Comparison of ENCODE assay signal across 8 cellular contexts in the genomic region with DNA sequence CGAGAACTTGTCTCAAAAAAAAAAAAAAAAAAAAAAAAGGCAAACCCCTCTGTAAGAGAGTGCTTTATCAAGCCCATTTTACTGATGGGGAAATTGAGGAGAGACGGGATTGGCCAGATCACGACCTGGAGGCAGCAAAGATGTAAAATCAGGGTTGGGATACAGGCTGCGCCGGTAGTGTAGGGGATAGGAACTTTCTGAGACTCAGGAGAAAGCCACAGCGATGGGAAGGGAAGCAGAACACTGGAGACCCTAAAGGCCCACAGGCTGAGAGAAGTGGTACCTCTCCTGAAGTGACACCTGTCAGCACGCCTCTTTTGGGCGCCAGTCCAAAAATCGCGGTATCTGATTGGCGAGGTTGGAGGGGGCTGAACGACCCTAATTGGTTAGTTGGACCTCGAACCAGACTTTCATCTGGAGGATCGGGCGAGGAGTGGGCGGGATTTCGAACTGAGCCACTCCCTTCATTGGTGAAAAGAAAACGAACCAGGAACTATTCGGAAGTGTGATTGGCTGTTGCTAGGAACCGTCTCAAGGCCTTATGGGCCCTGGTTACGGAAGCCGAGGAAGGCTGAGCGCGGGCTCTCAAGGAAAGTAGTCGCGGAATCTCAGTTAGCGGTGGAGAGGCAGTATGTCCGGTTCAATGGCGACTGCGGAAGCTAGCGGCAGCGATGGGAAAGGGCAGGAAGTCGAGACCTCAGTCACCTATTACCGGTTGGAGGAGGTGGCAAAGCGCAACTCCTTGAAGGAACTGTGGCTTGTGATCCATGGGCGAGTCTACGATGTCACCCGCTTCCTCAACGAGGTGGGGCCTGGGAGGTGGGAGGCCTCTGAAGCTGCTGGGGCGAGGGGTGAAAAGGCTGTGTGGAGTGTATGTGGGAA. TPM values are rescaled to one million over a fixed set of nuclear protein-coding genes. Genes with fewer than 3 reads are reported as not detected.
DNase-seq lines count a peak whose midpoint lies in the region; ATAC-seq and TF ChIP-seq lines count a peak whose summit lies in the region.

A gene with protein sequence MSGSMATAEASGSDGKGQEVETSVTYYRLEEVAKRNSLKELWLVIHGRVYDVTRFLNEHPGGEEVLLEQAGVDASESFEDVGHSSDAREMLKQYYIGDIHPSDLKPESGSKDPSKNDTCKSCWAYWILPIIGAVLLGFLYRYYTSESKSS (plus strand): TSS at position 567 of the 882 bp plus-strand sequence. CDS start 65 bp downstream, at position 632.

- H3K4me1 ChIP-seq in CD8-positive, alpha-beta T cell (ENCODE audit: insufficient read depth, low read length), result peaks cover 8% of the 10 kb centered on the region
- H3K4me1 ChIP-seq in lung (ENCODE audit: control insufficient read depth in 2 of 2, insufficient read depth in 2 of 2, low read length in 2 of 2), result peaks cover 0 to 1% of the 10 kb centered on the region in 2 donors

- peak within 1 kb of the TSS; percentile 99 for H3K4me3 ChIP-seq in CD8-positive, alpha-beta T cell (ENCODE audit: low read depth, low read length)
- H3K4me3 ChIP-seq in lung, result peak within 1 kb of the TSS; percentile 73

- no peaks in the 10 kb centered on the region for H3K27me3 Mint-ChIP-seq in CD8-positive, alpha-beta T cell (ENCODE audit: low read depth)

- H3K9me3 ChIP-seq in CD8-positive, alpha-beta T cell (ENCODE audit: low read length), result no peaks in the 10 kb centered on the region
- no peaks in the 10 kb centered on the region for H3K9me3 ChIP-seq in lung (ENCODE audit: control insufficient read depth in 2 of 2, insufficient read depth in 1 of 2, low read length in 1 of 2)

- H3K4me3 Mint-ChIP-seq in CD8-positive, alpha-beta T cell, result peak within 1 kb of the TSS; percentile 98

- peaks cover 7% of the 10 kb centered on the region for H3K9me3 Mint-ChIP-seq in CD8-positive, alpha-beta T cell

- CTCF ChIA-PET in CD8-positive, alpha-beta T cell (lab: Charles Lee), result interaction anchor here (0.9 to 1.2 kb wide), 4 partner anchors 14 to 330 kb away, joined by 3 to 4 read pairs (median 4); a partner anchor contains a TSS

- H3K36me3 Mint-ChIP-seq in CD8-positive, alpha-beta T cell, result peaks cover 28% of the 10 kb centered on the region

- TF ChIP-seq CTCF in CD8-positive, alpha-beta T cell (IDR thresholded peaks at IDR 0.05), result no peak
- no peak for TF ChIP-seq CTCF in lung (IDR thresholded peaks at IDR 0.05; ENCODE audit: control extremely low read depth, extremely low read depth)

- H3K27me3 ChIP-seq in CD8-positive, alpha-beta T cell (ENCODE audit: insufficient read depth, low read length), result no peaks in the 10 kb centered on the region
- H3K27me3 ChIP-seq in lung (ENCODE audit: control insufficient read depth, insufficient read depth), result no peaks in the 10 kb centered on the region

- WGBS in lung, 2 donors, result 4% methylated on average over 40 of the region's 40 CpGs

- peaks cover 35% of the 10 kb centered on the region for H3K4me1 Mint-ChIP-seq in CD8-positive, alpha-beta T cell (ENCODE audit: low read depth)

- ATAC-seq in CD8-positive, alpha-beta T cell, result peak; percentile 94
- ATAC-seq in GM19467 (IDR thresholded peaks at IDR 0.05; ENCODE audit: unreplicated experiment) (peak; percentile 97), lung (ENCODE audit: insufficient read depth, low FRiP score) (peak; percentile 98)

- POLR2A ChIA-PET in CD8-positive, alpha-beta T cell (lab: Charles Lee), result interaction anchor here (0.8 to 1.3 kb wide), 5 partner anchors 11 to 140 kb away, joined by 3 to 6 read pairs (median 3); no protein-coding TSS in a partner anchor

- peaks cover 4% of the 10 kb centered on the region for H3K36me3 ChIP-seq in CD8-positive, alpha-beta T cell (ENCODE audit: insufficient read depth, low read length)
- peaks cover 2 to 3% of the 10 kb centered on the region in 2 donors for H3K36me3 ChIP-seq in lung (ENCODE audit: control insufficient read depth in 2 of 2, insufficient read depth in 2 of 2, low read length in 2 of 2)

- DNase-seq in CD8-positive, alpha-beta T cell, result peak; percentile 90 to 98 (median 95)
- peak; percentile 98 for DNase-seq in HS-27A (ENCODE audit: low read depth)
- peak; percentile 86 for DNase-seq in NK-92 (lab: John Stamatoyannopoulos, UW; ENCODE audit: unreplicated experiment)
- peak; percentile 87 to 94 for DNase-seq in activated CD8-positive, alpha-beta memory T cell treated with anti-CD3 and anti-CD28 coated beads for 1 hour (ENCODE audit: extremely low read depth in 1 of 2, low read depth in 1 of 2)
- DNase-seq in effector CD8-positive, alpha-beta T cell (lab: John Stamatoyannopoulos, UW), result peak; percentile 95
- peak; percentile 98 for DNase-seq in lung (ENCODE audit: low spot score)
- DNase-seq in stimulated activated CD4-positive, alpha-beta T cell treated with anti-CD3 and anti-CD28 coated beads, TNF-alpha, amount 100 ng/mL, for 4 hours (ENCODE audit: low read depth in 3 of 3), result peak; percentile 80 to 93 (median 90)

- peak within 1 kb of the TSS; percentile 87 for H3K27ac ChIP-seq in CD8-positive, alpha-beta T cell (ENCODE audit: low read depth, low read length)
- H3K27ac ChIP-seq in lung (ENCODE audit: low read depth in 1 of 2, low read length in 1 of 2), result peak within 1 kb of the TSS; percentile 56 to 85

- intact Hi-C loops in CD8-positive, alpha-beta T cell (cut with DNase I, micrococcal nuclease), result loop anchor here (1.0 to 2.0 kb wide), 10 partner anchors 20 to 302 kb away; a partner anchor contains a TSS

- H3K27ac Mint-ChIP-seq in CD8-positive, alpha-beta T cell, result peak within 1 kb of the TSS; percentile 95

RNA-seq across cellular contexts. Expression of the gene that starts here (rescaled TPM):
- total RNA-seq in CD8-positive, alpha-beta T cell, result 10 to 100 TPM; 16.2 to 18.6 TPM
- 100 to 1,000 TPM in 1 of 2 donors, 10 to 100 TPM in 1; 69.8 to 103 TPM for total RNA-seq in lung
- polyA plus RNA-seq in lung, result 10 to 100 TPM; 68.1 to 81.6 TPM

Comparison
In these comparisons a context has a peak if more than half of its experiments do, and no peak if none do; other contexts are left out.
1. Peak in every context shown above with its lines: DNase-seq, ATAC-seq, H3K4me3 ChIP-seq and H3K27ac ChIP-seq.